ENCODE assay signal across 13 cellular contexts in genomic region chrX:110125435-110125834, GRCh38.
DNase-seq lines count a peak whose midpoint lies in the region; ATAC-seq and TF ChIP-seq lines count a peak whose summit lies in the region.
"Had no signal": no experiment of that assay in that cellular context is flagged by ENCODE, and none has a peak within 500 bp of the region (broad histone marks: within the 10 kb centered on the region; RNA-seq: fewer than 3 reads in every experiment).

No MANE protein-coding gene starts in this region.

- TF ChIP-seq POLR2A in IMR-90 (IDR thresholded peaks at IDR 0.05; ENCODE audit: low read depth, low read length): no peak

- H2AK9ac ChIP-seq in IMR-90 (replicated peaks; ENCODE audit: low read depth, low read length, poor library complexity): no peak overlapping the region

- H3K27me3 ChIP-seq in BE2C (no peaks in the 10 kb centered on the region), IMR-90 (ENCODE audit: control insufficient read depth, insufficient read depth, low read length) (no peaks in the 10 kb centered on the region; the same call in 1 of the 2 replicates)
- H3K27me3 ChIP-seq: spleen had no signal

- H2AFZ ChIP-seq in IMR-90 (replicated peaks; ENCODE audit: low read length, poor library complexity): no peak overlapping the region

- no peak overlapping the region for H4K91ac ChIP-seq in IMR-90 (ENCODE audit: insufficient read depth, low read depth, low read length)

- no peak overlapping the region for H2AK5ac ChIP-seq in IMR-90 (ENCODE audit: low read depth, low read length)

- TF ChIP-seq RAD21 in IMR-90 (IDR thresholded peaks at IDR 0.05; ENCODE audit: low read length): peak; percentile 45

- H3K9me3 ChIP-seq in BE2C (no peaks in the 10 kb centered on the region), IMR-90 (ENCODE audit: control insufficient read depth, insufficient read depth, low read length) (no peaks in the 10 kb centered on the region)
- H3K9me3 ChIP-seq: spleen, stomach had no signal

- no peaks in the 10 kb centered on the region for H3K36me3 ChIP-seq in BE2C
- no peaks in the 10 kb centered on the region for H3K36me3 ChIP-seq in IMR-90 (ENCODE audit: control insufficient read depth, insufficient read depth, low read length)
- H3K36me3 ChIP-seq: spleen, stomach had no signal

- H2BK120ac ChIP-seq in IMR-90 (ENCODE audit: low read depth, low read length): no peak overlapping the region

- H3K56ac ChIP-seq in IMR-90 (ENCODE audit: extremely low read depth, insufficient read depth, low read length): no peak overlapping the region

- peak; percentile 51 for ATAC-seq in IMR-90 (ENCODE audit: low read depth)
- no peak for ATAC-seq in GM19351 (IDR thresholded peaks at IDR 0.05; ENCODE audit: unreplicated experiment)
- ATAC-seq: left colon had no signal

- POLR2A ChIA-PET in IMR-90 (lab: Charles Lee; ENCODE audit: unreplicated experiment): no interaction called here

- no peaks in the 10 kb centered on the region for H4K20me1 ChIP-seq in IMR-90 (ENCODE audit: insufficient read depth, low read length)

- DNase-seq in BE2C (peak; percentile 8), IMR-90 (peak; percentile 12), astrocyte of the hippocampus (ENCODE audit: low read depth, low spot score) (peak; percentile 43), left kidney (ENCODE audit: low read depth, low spot score) (peak; percentile 58), NCI-H146 treated with DMSO at 0.1 percent for 48 hours (lab: John Stamatoyannopoulos, UW; ENCODE audit: unreplicated experiment) (no peak), HuH-7.5 (ENCODE audit: low spot score) (no peak), putamen (ENCODE audit: low spot score) (no peak)
- DNase-seq: Kasumi-1, left colon, spleen, stomach, T-helper 1 cell had no signal

- intact Hi-C loops in IMR-90 (cut with micrococcal nuclease): loop anchor here (1.0 kb wide), 1 partner anchor 214 kb away; no protein-coding TSS in a partner anchor

- no peak overlapping the region for H3K4ac ChIP-seq in IMR-90 (ENCODE audit: low read depth, low read length)

- WGBS in IMR-90 (ENCODE audit: extremely low coverage in 2 of 2, insufficient read length in 1 of 2), 2 experiments: no CpG with 5 or more reads among the region's 4 CpGs

- no peak overlapping the region for H4K8ac ChIP-seq in IMR-90 (ENCODE audit: low read depth in 2 of 2, low read length in 2 of 2)

- no peak overlapping the region for H4K5ac ChIP-seq in IMR-90 (ENCODE audit: low read depth, low read length)

- H3K4me3 ChIP-seq in BE2C (ENCODE audit: low read depth, low read length) (no peak overlapping the region), IMR-90 (ENCODE audit: insufficient read depth, low read depth, low read length) (no peak overlapping the region)
- H3K4me3 ChIP-seq: spleen, stomach had no signal

- H3K23ac ChIP-seq in IMR-90 (ENCODE audit: low read depth, low read length): no peak overlapping the region

- no peaks in the 10 kb centered on the region for H3K79me1 ChIP-seq in IMR-90 (ENCODE audit: low read depth in 1 of 2, low read length in 2 of 2)

- no peak overlapping the region for H3K4me2 ChIP-seq in IMR-90 (ENCODE audit: low read depth, low read length)

- H3K14ac ChIP-seq in IMR-90 (replicated peaks; ENCODE audit: low read depth, low read length): no peak overlapping the region

- CTCF ChIA-PET in IMR-90 (lab: Yijun Ruan, JAX): no interaction called here

- in situ Hi-C loops in IMR-90 (cut with MboI; ENCODE audit: low sequenced_read_pairs): loop anchor here (25.0 kb wide), 1 partner anchor 638 kb away; the partner anchor contains the start of gene GUCY2F

- H2BK5ac ChIP-seq in IMR-90 (ENCODE audit: low read depth, low read length, poor library complexity, severe bottlenecking): no peak overlapping the region

- no peaks in the 10 kb centered on the region for H3K4me1 ChIP-seq in BE2C
- no peaks in the 10 kb centered on the region for H3K4me1 ChIP-seq in IMR-90 (ENCODE audit: control insufficient read depth, insufficient read depth, low read length)
- H3K4me1 ChIP-seq: spleen had no signal

- dilution Hi-C loops in IMR-90 (cut with HindIII; ENCODE audit: low sequenced_read_pairs, unreplicated experiment): no loop called here

- H3K18ac ChIP-seq in IMR-90 (ENCODE audit: low read depth, low read length): no peak overlapping the region

- H2BK20ac ChIP-seq in IMR-90 (ENCODE audit: low read depth, low read length): no peak overlapping the region

- no peak overlapping the region for H3K27ac ChIP-seq in IMR-90 (ENCODE audit: insufficient read depth, low read length)
- H3K27ac ChIP-seq: spleen, stomach had no signal

- TF ChIP-seq CTCF in BE2C (IDR thresholded peaks at IDR 0.05; ENCODE audit: low read depth, low read length): peak; percentile 35
- TF ChIP-seq CTCF in IMR-90 (conservative IDR thresholded peaks at IDR 0.05; ENCODE audit: low read depth, low read length): peak; percentile 44

- no TSS peak for BruUV-seq in IMR-90 (replicated peaks; lab: Mats Ljungman, UMichigan)

- no peak overlapping the region for H2BK15ac ChIP-seq in IMR-90 (ENCODE audit: low read depth, low read length)

- H3K9ac ChIP-seq in IMR-90 (ENCODE audit: low read depth, low read length): no peak overlapping the region

- H3K9me1 ChIP-seq in IMR-90 (ENCODE audit: insufficient read depth, low read length): no peaks in the 10 kb centered on the region

TF ChIP-seq in IMR-90, 13 proteins besides CTCF, POLR2A, EP300 and RAD21:
- TF ChIP-seq MXI1 (IDR thresholded peaks at IDR 0.05; ENCODE audit: borderline replicate concordance, low read depth, low read length) (no peak), MAZ (IDR thresholded peaks at IDR 0.05; ENCODE audit: borderline replicate concordance, low read depth, low read length) (no peak), MAFK (IDR thresholded peaks at IDR 0.05; ENCODE audit: low read depth, low read length) (no peak), SMC3 (IDR thresholded peaks at IDR 0.05; ENCODE audit: low read depth, low read length) (peak; percentile 33; the same call in 1 of the 2 replicates), NFE2L2 (IDR thresholded peaks at IDR 0.05; ENCODE audit: low read depth, low read length) (no peak)

Comparison
In these comparisons a context has a peak if more than half of its experiments do, and no peak if none do; other contexts are left out.
1. DNase-seq: peak in BE2C (single experiment), IMR-90 (single experiment), astrocyte of the hippocampus (single experiment) and left kidney (single experiment); none in NCI-H146 treated with DMSO at 0.1 percent for 48 hours (single experiment), HuH-7.5 (single experiment) and putamen (single experiment).